ENCODE assay signal across 10 cellular contexts in the genomic region with DNA sequence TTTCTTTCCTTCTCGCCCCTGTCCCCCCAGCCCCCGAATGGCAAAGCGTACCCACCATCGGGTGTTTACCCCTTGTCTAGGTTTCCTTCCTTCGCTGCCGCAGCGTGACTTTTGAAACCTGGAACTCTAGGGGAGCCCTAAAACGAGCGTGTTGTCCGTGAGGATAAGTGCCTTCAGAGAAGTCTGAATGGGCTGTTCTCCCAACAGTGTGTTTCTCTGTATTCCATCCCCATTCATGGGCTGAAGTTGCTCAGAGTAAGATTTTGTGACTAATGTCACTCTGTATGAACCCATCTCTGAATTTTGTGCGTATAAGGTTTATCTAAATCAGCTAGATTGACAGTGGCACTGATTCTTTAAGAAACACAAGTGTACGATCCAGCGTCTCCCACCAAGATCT. TPM values are rescaled to one million over a fixed set of nuclear protein-coding genes. Genes with fewer than 3 reads are reported as not detected.
DNase-seq lines count a peak whose midpoint lies in the region; ATAC-seq, FAIRE-seq and TF ChIP-seq lines count a peak whose summit lies in the region.
"Had no signal": no experiment of that assay in that cellular context is flagged by ENCODE, and none has a peak within 500 bp of the region (broad histone marks: within the 10 kb centered on the region; RNA-seq: fewer than 3 reads in every experiment).

No MANE protein-coding gene starts in this region.

- H3K9ac ChIP-seq in kidney (ENCODE audit: low read length in 2 of 2) (peak overlapping the region in 1 of 2 donors; percentile 80), stomach smooth muscle (ENCODE audit: low read length in 2 of 2) (peak overlapping the region; percentile 22 to 41)

- peak in 2 of 3 experiments; percentile 76 for DNase-seq in NCI-H1417 (lab: John Stamatoyannopoulos, UW)
- no peak for DNase-seq in NCI-H1417 treated with DMSO at 0.1 percent for 48 hours (lab: John Stamatoyannopoulos, UW)
- DNase-seq in activated naive CD8-positive, alpha-beta T cell treated with anti-CD3 and anti-CD28 coated beads, Interleukin-2, amount 10 ng/mL, durations not matched to agents 7 days and 5 days: no peak
- no peak for DNase-seq in kidney
- DNase-seq: activated CD4-positive, alpha-beta T cell treated with anti-CD3 and anti-CD28 coated beads, Interleukin-2, amount 50 U/mL, for 4 hours had no signal

- no peaks in the 10 kb centered on the region for H3K36me3 Mint-ChIP-seq in activated naive CD8-positive, alpha-beta T cell treated with anti-CD3 and anti-CD28 coated beads, Interleukin-2, amount 10 ng/mL, durations not matched to agents 7 days and 5 days

- H3K27ac Mint-ChIP-seq in activated naive CD8-positive, alpha-beta T cell treated with anti-CD3 and anti-CD28 coated beads, Interleukin-2, amount 10 ng/mL, durations not matched to agents 7 days and 5 days: no peak overlapping the region

- TF ChIP-seq CTCF in kidney (IDR thresholded peaks at IDR 0.05; ENCODE audit: borderline replicate concordance, extremely low read depth, insufficient read depth): no peak

- POLR2A ChIA-PET in activated naive CD8-positive, alpha-beta T cell treated with anti-CD3 and anti-CD28 coated beads, Interleukin-2, amount 10 ng/mL, durations not matched to agents 7 days and 5 days (lab: Charles Lee): no interaction called here

- H3K27ac ChIP-seq in kidney (ENCODE audit: low read depth in 2 of 2, low read length in 2 of 2): no peak overlapping the region
- H3K27ac ChIP-seq in stomach smooth muscle (ENCODE audit: low read length): no peak overlapping the region

- FAIRE-seq in kidney (lab: Jason Lieb, UNC): no peak

- H3K4me1 Mint-ChIP-seq in activated naive CD8-positive, alpha-beta T cell treated with anti-CD3 and anti-CD28 coated beads, Interleukin-2, amount 10 ng/mL, durations not matched to agents 7 days and 5 days: peaks cover 3% of the 10 kb centered on the region

- H3K9me3 ChIP-seq in kidney (ENCODE audit: control insufficient read depth in 1 of 2, low read length in 2 of 2) (peaks cover 4 to 12% of the 10 kb centered on the region in 2 donors), stomach smooth muscle (ENCODE audit: control insufficient read depth in 2 of 2, low read length in 2 of 2) (peaks cover 0 to 6% of the 10 kb centered on the region in 2 donors)

- H3K36me3 ChIP-seq in kidney (ENCODE audit: control insufficient read depth in 1 of 2, insufficient read depth in 2 of 2, low read length in 2 of 2) (no peaks in the 10 kb centered on the region), stomach smooth muscle (ENCODE audit: control insufficient read depth in 2 of 2, insufficient read depth in 2 of 2, low read length in 2 of 2) (no peaks in the 10 kb centered on the region)

- H3K27me3 Mint-ChIP-seq in activated naive CD8-positive, alpha-beta T cell treated with anti-CD3 and anti-CD28 coated beads, Interleukin-2, amount 10 ng/mL, durations not matched to agents 7 days and 5 days: peaks cover 14% of the 10 kb centered on the region

- intact Hi-C loops in kidney (cut with DNase I): no loop called here

- ATAC-seq in activated naive CD8-positive, alpha-beta T cell treated with anti-CD3 and anti-CD28 coated beads, Interleukin-2, amount 10 ng/mL, durations not matched to agents 7 days and 5 days (ENCODE audit: low read depth): no peak
- no peak for ATAC-seq in HG02642 (IDR thresholded peaks at IDR 0.05; ENCODE audit: poor library complexity, unreplicated experiment)
- ATAC-seq in GM18519 (IDR thresholded peaks at IDR 0.05; ENCODE audit: low FRiP score, unreplicated experiment): no peak
- no peak for ATAC-seq in HG02571 (IDR thresholded peaks at IDR 0.05; ENCODE audit: unreplicated experiment)

- H3K27me3 ChIP-seq in stomach smooth muscle (ENCODE audit: control insufficient read depth in 1 of 2, insufficient read depth in 2 of 2, low read length in 2 of 2): no peaks in the 10 kb centered on the region

- H3K4me1 ChIP-seq in kidney (ENCODE audit: control insufficient read depth in 1 of 2, insufficient read depth in 1 of 2, low read depth in 1 of 2, low read length in 2 of 2) (peaks cover 0 to 4% of the 10 kb centered on the region in 2 donors), stomach smooth muscle (ENCODE audit: control insufficient read depth, insufficient read depth, low read length) (peaks cover 4% of the 10 kb centered on the region)

- H3K9me3 Mint-ChIP-seq in activated naive CD8-positive, alpha-beta T cell treated with anti-CD3 and anti-CD28 coated beads, Interleukin-2, amount 10 ng/mL, durations not matched to agents 7 days and 5 days: no peaks in the 10 kb centered on the region

- peak overlapping the region; percentile 75 to 91 for H3K4me3 ChIP-seq in kidney (ENCODE audit: low read length in 2 of 2)
- peak overlapping the region; percentile 78 to 80 for H3K4me3 ChIP-seq in stomach smooth muscle (ENCODE audit: low read length in 2 of 2)

- H3K4me3 Mint-ChIP-seq in activated naive CD8-positive, alpha-beta T cell treated with anti-CD3 and anti-CD28 coated beads, Interleukin-2, amount 10 ng/mL, durations not matched to agents 7 days and 5 days: peak overlapping the region; percentile 66

RNA-seq across cellular contexts. Expression of a gene that starts 0.9 kb away (rescaled TPM):
- not detected for total RNA-seq in activated naive CD8-positive, alpha-beta T cell treated with anti-CD3 and anti-CD28 coated beads, Interleukin-2, amount 10 ng/mL, durations not matched to agents 7 days and 5 days
- 10.0 TPM for total RNA-seq in kidney
- polyA plus RNA-seq in kidney (ENCODE audit: insufficient read depth, low read depth, low replicate concordance): 3.0 TPM

RNA-seq across cellular contexts. Expression of a gene that starts 5.9 kb away (rescaled TPM):
- total RNA-seq in activated naive CD8-positive, alpha-beta T cell treated with anti-CD3 and anti-CD28 coated beads, Interleukin-2, amount 10 ng/mL, durations not matched to agents 7 days and 5 days: not detected
- total RNA-seq in kidney: not detected
- not detected for polyA plus RNA-seq in kidney (ENCODE audit: insufficient read depth, low read depth, low replicate concordance)
- total RNA-seq: pulmonary artery endothelial cell had no signal

Comparison
In these comparisons a context has a peak if more than half of its experiments do, and no peak if none do; other contexts are left out.
1. DNase-seq: peak in NCI-H1417 (2 of 3); none in NCI-H1417 treated with DMSO at 0.1 percent for 48 hours (single experiment), activated naive CD8-positive, alpha-beta T cell treated with anti-CD3 and anti-CD28 coated beads, Interleukin-2, amount 10 ng/mL, durations not matched to agents 7 days and 5 days (single experiment) and kidney (single experiment).
2. RNA of a gene that starts 0.9 kb away (total RNA-seq): 10.0 TPM in kidney (single experiment); not detected in activated naive CD8-positive, alpha-beta T cell treated with anti-CD3 and anti-CD28 coated beads, Interleukin-2, amount 10 ng/mL, durations not matched to agents 7 days and 5 days; every median in the first group is over 10 times any median in the second.